33 cellular contexts compared by ENCODE assay signal in the genomic region with DNA sequence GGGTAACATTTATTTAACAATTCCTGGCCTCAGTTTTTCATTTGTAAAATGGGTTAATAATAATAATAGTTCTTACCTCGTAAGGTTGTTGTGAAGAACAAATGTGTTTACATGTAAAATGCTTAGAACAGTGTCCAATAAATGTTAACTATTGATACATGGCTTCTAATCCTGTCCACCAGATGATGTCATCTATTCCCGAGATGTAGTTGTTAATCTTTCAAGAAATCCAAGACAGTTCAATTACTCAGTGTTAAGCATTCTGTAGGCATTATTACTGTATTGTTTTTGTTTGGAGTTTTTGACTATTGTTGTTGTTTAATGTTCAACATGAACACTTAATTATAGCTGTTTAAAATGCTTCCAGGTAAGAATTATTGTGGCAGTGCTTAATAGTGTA.
DNase-seq lines count a peak whose midpoint lies in the region; ATAC-seq, FAIRE-seq and TF ChIP-seq lines count a peak whose summit lies in the region.
"Had no signal": no experiment of that assay in that cellular context is flagged by ENCODE, and none has a peak within 500 bp of the region (broad histone marks: within the 10 kb centered on the region; RNA-seq: fewer than 3 reads in every experiment).

No MANE protein-coding gene starts in this region.

- TF ChIP-seq CTCF in HepG2 (CRISPR knock-in tag; IDR thresholded peaks at IDR 0.05): no peak
- TF ChIP-seq CTCF in right lobe of liver (IDR thresholded peaks at IDR 0.05): no peak
- no peak for TF ChIP-seq CTCF in HEK293 (tag by site-specific recombination; IDR thresholded peaks at IDR 0.05)
- no peak for TF ChIP-seq CTCF in H9 (conservative IDR thresholded peaks at IDR 0.05)

- TF ChIP-seq RAD21 in HepG2 (CRISPR knock-in tag; IDR thresholded peaks at IDR 0.05): no peak

- H3K4me1 Mint-ChIP-seq in H9: peaks cover 20% of the 10 kb centered on the region in 2 experiments
- H3K4me1 Mint-ChIP-seq: B cell; CD4-positive, alpha-beta memory T cell; CD4-positive, CD25-positive, alpha-beta regulatory T cell; CD8-positive, alpha-beta memory T cell had no signal

- H3K79me1 ChIP-seq in H9 (ENCODE audit: insufficient read depth, low read depth, low read length, poor library complexity, severe bottlenecking): no peaks in the 10 kb centered on the region

- TF ChIP-seq POLR2A in HepG2 (IDR thresholded peaks at IDR 0.05; ENCODE audit: insufficient read depth in 1 of 2, low read depth in 2 of 2, low read length in 2 of 2) (no peak), right lobe of liver (IDR thresholded peaks at IDR 0.05) (no peak)

- no peak overlapping the region for H4K8ac ChIP-seq in H9 (replicated peaks; ENCODE audit: insufficient read length, low read depth, low read length)

- in situ Hi-C loops in HepG2 (cut with HindIII; ENCODE audit: extremely low pct_ligation_motif_present, low pct_unique_long_range_greater_than_20kb): no loop called here

- no peak overlapping the region for H3K23ac ChIP-seq in H9 (ENCODE audit: insufficient read length, low read depth, low read length)

- H3K27me3 Mint-ChIP-seq in H9 (ENCODE audit: low read depth): no peaks in the 10 kb centered on the region
- H3K27me3 Mint-ChIP-seq: CD4-positive, alpha-beta T cell had no signal

- no peak overlapping the region for H3K18ac ChIP-seq in H9 (ENCODE audit: insufficient read length, low read depth, low read length)

- H2AFZ ChIP-seq in HepG2 (ENCODE audit: low read length): no peak overlapping the region
- no peak overlapping the region for H2AFZ ChIP-seq in H9 (ENCODE audit: low read length)

- no peak overlapping the region for H2BK12ac ChIP-seq in H9 (ENCODE audit: insufficient read length, low read depth, low read length)

- H3K4me1 ChIP-seq in HepG2 (ENCODE audit: insufficient read depth, low read length) (0 out of 2 replicates have a peak, but pooled peaks cover 5% of the 10 kb centered on the region), right lobe of liver (peaks cover 0 to 12% (median 3%) of the 10 kb centered on the region in 4 donors), HEK293 (ENCODE audit: control insufficient read depth, insufficient read depth, low read length) (no peaks in the 10 kb centered on the region), H9 (ENCODE audit: insufficient read depth, low read length) (no peaks in the 10 kb centered on the region; the same call in 1 of the 2 replicates)
- H3K4me1 ChIP-seq: A549; BLaER1; BLaER1 treated with 17β-estradiol and CSF1 and Interleukin-3, amounts not matched to agents 10 nM and 100 nM; Caco-2 had no signal

- H3K36me3 ChIP-seq in HepG2 (replicated peaks in 1 of 2; ENCODE audit: control insufficient read depth in 1 of 2, insufficient read depth in 2 of 2, low read length in 2 of 2) (no peaks in the 10 kb centered on the region), right lobe of liver (no peaks in the 10 kb centered on the region), HEK293 (ENCODE audit: control insufficient read depth in 2 of 2, insufficient read depth in 1 of 2, low read length in 2 of 2) (no peaks in the 10 kb centered on the region)
- H3K36me3 ChIP-seq: BE2C; BLaER1; BLaER1 treated with 17β-estradiol and CSF1 and Interleukin-3, amounts not matched to agents 10 nM and 100 nM had no signal

- no peaks in the 10 kb centered on the region for H3K9me3 ChIP-seq in HepG2 (ENCODE audit: low read length)
- no peaks in the 10 kb centered on the region for H3K9me3 ChIP-seq in right lobe of liver
- H3K9me3 ChIP-seq in HEK293 (ENCODE audit: control insufficient read depth, insufficient read depth, low read depth, low read length): no peaks in the 10 kb centered on the region
- no peaks in the 10 kb centered on the region for H3K9me3 ChIP-seq in H9 (ENCODE audit: control insufficient read depth, low read depth, low read length)
- H3K9me3 ChIP-seq: A549; BE2C; BLaER1; BLaER1 treated with 17β-estradiol and CSF1 and Interleukin-3, amounts not matched to agents 10 nM and 100 nM; Caco-2 had no signal

- FAIRE-seq in HepG2 (lab: Jason Lieb, UNC): no peak
- FAIRE-seq: A204.1, A549, D721Med had no signal

- no peak for DNase-seq in HepG2 (ENCODE audit: low spot score)
- no peak for DNase-seq in right lobe of liver
- no peak for DNase-seq in H9
- DNase-seq: 8988T; ACHN; AML-193; BE2C; C1 segment of cervical spinal cord; Caco-2; Calu3; CD4-positive, alpha-beta memory T cell; CD4-positive, alpha-beta T cell; CD4-positive, CD25-positive, alpha-beta regulatory T cell; CD8-positive, alpha-beta memory T cell; CD8-positive, alpha-beta T cell; COR-L47; DMS 273 treated with DMSO at 0.1 percent for 48 hours; DMS153; DMS53; DMS79; DMS79 treated with DMSO at 0.1 percent for 48 hours; DND-41; EL had no signal

- no peak overlapping the region for H3K27ac Mint-ChIP-seq in H9
- H3K27ac Mint-ChIP-seq: B cell; CD14-positive monocyte; CD4-positive, alpha-beta memory T cell; CD4-positive, alpha-beta T cell; CD4-positive, CD25-positive, alpha-beta regulatory T cell; CD8-positive, alpha-beta memory T cell; CD8-positive, alpha-beta T cell had no signal

- H3K23me2 ChIP-seq in H9 (ENCODE audit: insufficient read length, low read depth, low read length, poor library complexity, severe bottlenecking): no peaks in the 10 kb centered on the region

- H3K4me2 ChIP-seq in HepG2 (ENCODE audit: low read depth, low read length) (no peak overlapping the region), H9 (ENCODE audit: insufficient read depth, insufficient read length, low read length) (no peak overlapping the region)
- H3K4me2 ChIP-seq: A549; BLaER1; BLaER1 treated with 17β-estradiol and CSF1 and Interleukin-3, amounts not matched to agents 10 nM and 100 nM had no signal

- CTCF ChIA-PET in HepG2 (lab: Yijun Ruan, JAX; ENCODE audit: low intra/inter-chr PET ratio, low total read pairs) (no interaction called here), HEK293 (lab: Yijun Ruan, JAX) (no interaction called here)

- H3K9me3 Mint-ChIP-seq in H9: peaks cover 5 to 7% of the 10 kb centered on the region in 2 experiments; a peak in 2 of 5 replicates
- H3K9me3 Mint-ChIP-seq: CD4-positive, alpha-beta T cell; CD8-positive, alpha-beta memory T cell; CD8-positive, alpha-beta T cell had no signal

- H3K4me3 Mint-ChIP-seq in H9: no peak overlapping the region
- H3K4me3 Mint-ChIP-seq: B cell; CD14-positive monocyte; CD4-positive, alpha-beta memory T cell; CD4-positive, alpha-beta T cell; CD4-positive, CD25-positive, alpha-beta regulatory T cell; CD8-positive, alpha-beta memory T cell; CD8-positive, alpha-beta T cell had no signal

- H2BK5ac ChIP-seq in H9 (ENCODE audit: insufficient read length, low read length): no peak overlapping the region

- intact Hi-C loops in HepG2 (cut with micrococcal nuclease; ENCODE audit: unreplicated experiment) (no loop called here), right lobe of liver (cut with DNase I) (no loop called here)

- H3K14ac ChIP-seq in H9 (ENCODE audit: insufficient read depth, low read length): no peak overlapping the region

- peaks cover 0 to 6% (median 4%) of the 10 kb centered on the region in 3 experiments; a peak in 4 of 7 replicates for H3K36me3 Mint-ChIP-seq in H9 (ENCODE audit: insufficient read depth in 1 of 3, low read depth in 3 of 3)
- H3K36me3 Mint-ChIP-seq: CD14-positive monocyte; CD4-positive, alpha-beta memory T cell; CD4-positive, CD25-positive, alpha-beta regulatory T cell; CD8-positive, alpha-beta memory T cell; CD8-positive, alpha-beta T cell had no signal

- no peak overlapping the region for H2AK5ac ChIP-seq in H9 (ENCODE audit: insufficient read length, low read length)

- POLR2A ChIA-PET in HepG2 (lab: Yijun Ruan, JAX): no interaction called here
- POLR2A ChIA-PET in HEK293 (lab: Yijun Ruan, JAX): no interaction called here

- H2BK20ac ChIP-seq in H9 (ENCODE audit: low read depth, low read length, poor library complexity, severe bottlenecking): no peak overlapping the region

- no peak overlapping the region for H4K91ac ChIP-seq in H9 (ENCODE audit: insufficient read length, low read depth, low read length)

- WGBS in HepG2 (ENCODE audit: low lambda C conversion rate): 0% methylated on average over 2 of the region's 2 CpGs
- 67% methylated on average over 2 of the region's 2 CpGs for WGBS in right lobe of liver (ENCODE audit: insufficient coverage, low coverage, low lambda C conversion rate, missing lambda C conversion rate)
- no CpG with 5 or more reads among the region's 2 CpGs for WGBS in H9 (ENCODE audit: extremely low coverage, insufficient read length, low lambda C conversion rate)

- no peak overlapping the region for H3K4ac ChIP-seq in H9 (ENCODE audit: low read depth, low read length)

- H3K27ac ChIP-seq in HepG2 (ENCODE audit: extremely low read length, insufficient read depth, low read length) (no peak overlapping the region), right lobe of liver (no peak overlapping the region), HEK293 (ENCODE audit: extremely low read depth, low read depth, low read length) (no peak overlapping the region), H9 (ENCODE audit: insufficient read length, low read depth, low read length) (no peak overlapping the region)
- H3K27ac ChIP-seq: 22Rv1; A549; BLaER1; BLaER1 treated with 17β-estradiol and CSF1 and Interleukin-3, amounts not matched to agents 10 nM and 100 nM; C4-2B had no signal

- H3K79me2 ChIP-seq in HepG2 (ENCODE audit: insufficient read depth, low read length) (no peaks in the 10 kb centered on the region), H9 (ENCODE audit: insufficient read depth, low read length) (no peaks in the 10 kb centered on the region)

- H2BK15ac ChIP-seq in H9 (ENCODE audit: low read depth, low read length): no peak overlapping the region

- TF ChIP-seq EP300 in HepG2 (IDR thresholded peaks at IDR 0.05; ENCODE audit: low read depth in 2 of 2, low read length in 2 of 2) (no peak), HepG2 (CRISPR knock-in tag; IDR thresholded peaks at IDR 0.05; ENCODE audit: borderline replicate concordance) (no peak)

- no peak overlapping the region for H2BK120ac ChIP-seq in H9 (ENCODE audit: low read depth, low read length, poor library complexity, severe bottlenecking)

- H4K5ac ChIP-seq in H9 (ENCODE audit: insufficient read length, low read depth, low read length): no peak overlapping the region

- no peak overlapping the region for H3K56ac ChIP-seq in H9 (ENCODE audit: insufficient read length, low read depth, low read length)

- H3T11ph ChIP-seq in H9 (ENCODE audit: low read length): no peak overlapping the region

- H3K9ac ChIP-seq in HepG2 (ENCODE audit: insufficient read depth, low read depth, low read length) (no peak overlapping the region), H9 (ENCODE audit: extremely low read depth, insufficient read length, low read length) (no peak overlapping the region)
- H3K9ac ChIP-seq: BLaER1; BLaER1 treated with 17β-estradiol and CSF1 and Interleukin-3, amounts not matched to agents 10 nM and 100 nM had no signal

- no peaks in the 10 kb centered on the region for H3K27me3 ChIP-seq in HepG2 (ENCODE audit: control insufficient read depth in 1 of 2, insufficient read depth in 2 of 2, low read length in 2 of 2)
- H3K27me3 ChIP-seq in right lobe of liver: no peaks in the 10 kb centered on the region
- no peaks in the 10 kb centered on the region for H3K27me3 ChIP-seq in H9 (ENCODE audit: insufficient read depth, low read length)
- H3K27me3 ChIP-seq: BE2C; BLaER1; BLaER1 treated with 17β-estradiol and CSF1 and Interleukin-3, amounts not matched to agents 10 nM and 100 nM had no signal

- H3K4me3 ChIP-seq in HepG2 (replicated peaks in 1 of 3; ENCODE audit: insufficient read depth in 1 of 3, low read depth in 2 of 3, low read length in 3 of 3) (no peak overlapping the region), right lobe of liver (no peak overlapping the region), HEK293 (ENCODE audit: low read depth, low read length) (no peak overlapping the region)
- H3K4me3 ChIP-seq: A549; BLaER1; BLaER1 treated with 17β-estradiol and CSF1 and Interleukin-3, amounts not matched to agents 10 nM and 100 nM had no signal

- ATAC-seq in HepG2: no peak
- no peak for ATAC-seq in right lobe of liver
- ATAC-seq: A549; CD8-positive, alpha-beta T cell had no signal

- BruUV-seq in HepG2 (replicated peaks; lab: Mats Ljungman, UMichigan): no TSS peak

- H4K20me1 ChIP-seq in HepG2 (ENCODE audit: insufficient read depth, low read length) (no peaks in the 10 kb centered on the region), H9 (ENCODE audit: control insufficient read depth, insufficient read depth, insufficient read length) (no peaks in the 10 kb centered on the region)
- H4K20me1 ChIP-seq: BLaER1; BLaER1 treated with 17β-estradiol and CSF1 and Interleukin-3, amounts not matched to agents 10 nM and 100 nM had no signal
